8 cellular contexts compared by ENCODE assay signal in the genomic region with DNA sequence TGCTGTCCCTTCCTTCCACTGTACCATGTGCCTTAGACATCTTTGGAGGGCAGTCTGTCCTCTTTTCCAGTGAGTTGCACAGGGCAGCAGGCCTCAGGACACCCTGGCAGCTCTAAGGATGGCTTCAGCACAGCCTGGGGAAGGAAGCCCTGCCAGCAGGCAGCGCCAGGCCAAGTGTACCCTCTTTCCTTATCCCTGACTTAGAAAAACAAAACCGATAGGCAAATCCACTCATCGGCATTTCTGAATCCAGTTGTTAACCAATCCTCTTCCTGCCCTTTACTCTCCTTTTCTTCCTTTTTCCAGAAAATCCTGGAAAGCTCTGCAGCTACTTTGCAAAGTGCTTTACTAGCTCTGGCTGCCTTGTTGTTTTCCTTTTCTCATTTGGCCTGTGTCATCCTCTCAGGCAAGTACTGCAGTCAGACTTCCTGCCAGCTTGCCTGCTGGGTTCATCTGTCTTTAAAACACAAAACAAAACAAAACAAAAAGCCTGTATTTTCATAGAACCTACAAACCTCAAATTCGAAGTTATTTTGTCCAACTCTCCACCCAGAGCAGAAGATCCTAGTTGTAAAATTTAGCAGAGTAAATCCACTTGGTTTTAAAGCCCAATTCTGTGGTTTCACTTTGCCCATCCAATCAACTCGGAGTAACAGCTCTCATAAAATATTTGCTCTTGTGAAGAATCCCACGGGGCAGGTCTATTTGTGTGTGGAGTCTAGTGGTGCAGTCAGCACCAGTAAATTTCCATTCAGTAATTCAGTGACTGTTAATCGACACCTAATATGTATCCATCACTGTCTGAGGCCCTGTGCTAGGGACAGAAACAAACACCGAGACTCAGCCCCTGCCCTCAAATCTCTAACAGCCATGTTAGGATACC.
DNase-seq lines count a peak whose midpoint lies in the region; ATAC-seq and TF ChIP-seq lines count a peak whose summit lies in the region.

No MANE protein-coding gene starts in this region.

- peak overlapping the region; percentile 100 for H3K27ac Mint-ChIP-seq in stimulated activated naive CD8-positive, alpha-beta T cell treated with anti-CD3 and anti-CD28 coated beads, Interleukin-15, Interleukin-2, amounts not matched to agents 100 ng/mL and 50 ng/mL, for 24 hours

- no peaks in the 10 kb centered on the region for H3K9me3 Mint-ChIP-seq in stimulated activated naive CD8-positive, alpha-beta T cell treated with anti-CD3 and anti-CD28 coated beads, Interleukin-15, Interleukin-2, amounts not matched to agents 100 ng/mL and 50 ng/mL, for 24 hours

- H4K20me1 ChIP-seq in KMS-11 (ENCODE audit: insufficient read depth), result no peaks in the 10 kb centered on the region

- peak overlapping the region; percentile 85 for H3K4me2 ChIP-seq in KMS-11

- no peaks in the 10 kb centered on the region for H3K27me3 Mint-ChIP-seq in stimulated activated naive CD8-positive, alpha-beta T cell treated with anti-CD3 and anti-CD28 coated beads, Interleukin-15, Interleukin-2, amounts not matched to agents 100 ng/mL and 50 ng/mL, for 24 hours

- peaks cover 9% of the 10 kb centered on the region for H3K36me3 Mint-ChIP-seq in stimulated activated naive CD8-positive, alpha-beta T cell treated with anti-CD3 and anti-CD28 coated beads, Interleukin-15, Interleukin-2, amounts not matched to agents 100 ng/mL and 50 ng/mL, for 24 hours (ENCODE audit: low read depth)

- DNase-seq in ELF-1 (ENCODE audit: low read depth, low spot score) (peak; percentile 37), RPMI8226 (peak; percentile 68), caudate nucleus (lab: John Stamatoyannopoulos, UW) (peak in 39 of 61 donors; percentile 12 to 96 (median 45)), kidney tubule cell (ENCODE audit: low spot score) (peak; percentile 60), HEK293T (ENCODE audit: extremely low spot score) (no peak)

- H3K4me1 Mint-ChIP-seq in stimulated activated naive CD8-positive, alpha-beta T cell treated with anti-CD3 and anti-CD28 coated beads, Interleukin-15, Interleukin-2, amounts not matched to agents 100 ng/mL and 50 ng/mL, for 24 hours (ENCODE audit: low read depth), result peaks cover 92% of the 10 kb centered on the region

- peak; percentile 43 for ATAC-seq in GM21515 (IDR thresholded peaks at IDR 0.05; ENCODE audit: unreplicated experiment)

- H3K4me3 Mint-ChIP-seq in stimulated activated naive CD8-positive, alpha-beta T cell treated with anti-CD3 and anti-CD28 coated beads, Interleukin-15, Interleukin-2, amounts not matched to agents 100 ng/mL and 50 ng/mL, for 24 hours, result peak overlapping the region; percentile 96

- H3K9ac ChIP-seq in KMS-11, result peak overlapping the region; percentile 81

- no peaks in the 10 kb centered on the region for H3K27me3 ChIP-seq in KMS-11 (ENCODE audit: insufficient read depth, low read depth)

- CTCF ChIA-PET in HEK293T (lab: Yijun Ruan, JAX), result interaction anchor here (1.0 to 1.7 kb wide), 2 partner anchors 44 to 408 kb away, joined by 3 to 5 read pairs; no protein-coding TSS in a partner anchor

- no peaks in the 10 kb centered on the region for H3K79me2 ChIP-seq in KMS-11 (ENCODE audit: insufficient read depth, low read depth)

- peaks cover 38% of the 10 kb centered on the region for H3K4me1 ChIP-seq in KMS-11 (ENCODE audit: low read depth, poor library complexity, severe bottlenecking)

- peak overlapping the region; percentile 96 for H3K27ac ChIP-seq in KMS-11
- H3K27ac ChIP-seq in caudate nucleus (ENCODE audit: low read depth, low read length), result peak overlapping the region; percentile 99

- POLR2A ChIA-PET in HEK293T (lab: Yijun Ruan, JAX), result interaction anchor here (0.7 to 4.9 kb wide), 14 partner anchors 8 to 219 kb away, joined by 3 to 85 read pairs (median 4); a partner anchor contains a TSS

- H3K4me3 ChIP-seq in KMS-11 (IDR thresholded peaks at IDR 0.05; ENCODE audit: insufficient read depth, low read depth, low read length), result peak overlapping the region; percentile 85

- no peak for TF ChIP-seq CTCF in KMS-11 (conservative IDR thresholded peaks at IDR 0.05; ENCODE audit: low read depth, low read length)

- H2AFZ ChIP-seq in KMS-11 (ENCODE audit: low read depth), result peak overlapping the region; percentile 79

- no peaks in the 10 kb centered on the region for H3K36me3 ChIP-seq in KMS-11 (ENCODE audit: insufficient read depth)

TF ChIP-seq in HEK293T, 16 proteins besides CTCF, POLR2A, EP300 and RAD21:
- TF ChIP-seq ZNF384 (IDR thresholded peaks at IDR 0.05), result no peak
- TF ChIP-seq FOXA1 (IDR thresholded peaks at IDR 0.05), result no peak
- no peak for TF ChIP-seq FOXK2 (IDR thresholded peaks at IDR 0.05)
- no peak for TF ChIP-seq SUZ12 (IDR thresholded peaks at IDR 0.05)
- no peak for TF ChIP-seq ELF4 (IDR thresholded peaks at IDR 0.05)
- no peak for TF ChIP-seq SP1 (IDR thresholded peaks at IDR 0.05)
- TF ChIP-seq, protein P1, sequence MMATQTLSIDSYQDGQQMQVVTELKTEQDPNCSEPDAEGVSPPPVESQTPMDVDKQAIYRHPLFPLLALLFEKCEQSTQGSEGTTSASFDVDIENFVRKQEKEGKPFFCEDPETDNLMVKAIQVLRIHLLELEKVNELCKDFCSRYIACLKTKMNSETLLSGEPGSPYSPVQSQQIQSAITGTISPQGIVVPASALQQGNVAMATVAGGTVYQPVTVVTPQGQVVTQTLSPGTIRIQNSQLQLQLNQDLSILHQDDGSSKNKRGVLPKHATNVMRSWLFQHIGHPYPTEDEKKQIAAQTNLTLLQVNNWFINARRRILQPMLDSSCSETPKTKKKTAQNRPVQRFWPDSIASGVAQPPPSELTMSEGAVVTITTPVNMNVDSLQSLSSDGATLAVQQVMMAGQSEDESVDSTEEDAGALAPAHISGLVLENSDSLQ (IDR thresholded peaks at IDR 0.05), result no peak
- TF ChIP-seq BHLHE40 (IDR thresholded peaks at IDR 0.05; ENCODE audit: borderline replicate concordance), result no peak
- no peak for TF ChIP-seq HDGF (IDR thresholded peaks at IDR 0.05; ENCODE audit: borderline replicate concordance)
- no peak for TF ChIP-seq FOXM1 (IDR thresholded peaks at IDR 0.05; ENCODE audit: borderline replicate concordance)
- no peak for TF ChIP-seq L3MBTL2 (conservative IDR thresholded peaks at IDR 0.05)
- TF ChIP-seq ARNT (IDR thresholded peaks at IDR 0.05), result no peak
- TF ChIP-seq LEF1 (IDR thresholded peaks at IDR 0.05; ENCODE audit: borderline replicate concordance), result no peak
- TF ChIP-seq TARDBP (IDR thresholded peaks at IDR 0.05), result no peak
TF ChIP-seq in HEK293T: peak in this region for 0.
